ENCODE assay signal across 30 cellular contexts in genomic region chr16:65890203-65890602, GRCh38.
"Had no signal": no experiment of that assay in that cellular context is flagged by ENCODE, and none has a peak within 500 bp of the region (broad histone marks: within the 10 kb centered on the region; RNA-seq: fewer than 3 reads in every experiment).

No MANE protein-coding gene starts in this region.

- H3K9me3 ChIP-seq: ascending aorta, breast epithelium had no signal

- H3K4me1 ChIP-seq: ascending aorta, breast epithelium had no signal

- H3K4me3 ChIP-seq: ascending aorta, breast epithelium had no signal

- H3K27ac ChIP-seq: ascending aorta, breast epithelium, WERI-Rb-1 had no signal

- H3K27me3 ChIP-seq: ascending aorta, breast epithelium had no signal

- FAIRE-seq: TTC549 had no signal

- ATAC-seq: activated CD4-positive, alpha-beta T cell treated with anti-CD3 and anti-CD28 coated beads for 36 hours; activated CD4-positive, CD25-positive, alpha-beta regulatory T cell treated with anti-CD3 and anti-CD28 coated beads, Interleukin-2, amount 50 U/mL, for 24 hours; activated CD8-positive, alpha-beta memory T cell treated with anti-CD3 and anti-CD28 coated beads, Interleukin-2, amount 10 ng/mL, durations not matched to agents 7 days and 5 days; activated CD8-positive, alpha-beta T cell treated with anti-CD3 and anti-CD28 coated beads, Interleukin-2, amount 10 ng/mL, durations not matched to agents 7 days and 5 days; activated naive CD8-positive, alpha-beta T cell treated with anti-CD3 and anti-CD28 coated beads, Interleukin-2, amount 50 U/mL, for 24 hours had no signal

- DNase-seq: activated CD4-positive, alpha-beta memory T cell treated with anti-CD3 and anti-CD28 coated beads, Interleukin-2, amount 10 ng/mL, durations not matched to agents 7 days and 5 days; activated CD4-positive, alpha-beta T cell treated with anti-CD3 and anti-CD28 coated beads for 1 hour; activated CD4-positive, alpha-beta T cell treated with anti-CD3 and anti-CD28 coated beads for 36 hours; activated CD4-positive, alpha-beta T cell treated with anti-CD3 and anti-CD28 coated beads for 48 hours; activated CD4-positive, alpha-beta T cell treated with anti-CD3 and anti-CD28 coated beads, Interleukin-2, amount 10 ng/mL, durations not matched to agents 7 days and 5 days; activated CD4-positive, alpha-beta T cell treated with anti-CD3 and anti-CD28 coated beads, Interleukin-2, amount 50 U/mL, for 48 hours; activated CD4-positive, CD25-positive, alpha-beta regulatory T cell; activated CD8-positive, alpha-beta memory T cell treated with anti-CD3 and anti-CD28 coated beads for 24 hours; activated CD8-positive, alpha-beta memory T cell treated with anti-CD3 and anti-CD28 coated beads, Interleukin-2, amount 10 ng/mL, durations not matched to agents 7 days and 5 days; activated CD8-positive, alpha-beta memory T cell treated with anti-CD3 and anti-CD28 coated beads, Interleukin-2, amount 50 U/mL, for 48 hours; activated CD8-positive, alpha-beta T cell treated with anti-CD3 and anti-CD28 coated beads, Interleukin-2, amount 10 ng/mL, durations not matched to agents 7 days and 5 days; activated effector memory CD4-positive, alpha-beta T cell treated with Interleukin-2 at 50 U/mL for 16 hours; activated gamma-delta T cell; activated naive CD4-positive, alpha-beta T cell treated with anti-CD3 and anti-CD28 coated beads, Interleukin-2, amount 10 ng/mL, durations not matched to agents 7 days and 5 days; activated naive CD4-positive, alpha-beta T cell treated with Interleukin-2 at 50 U/mL for 16 hours; activated naive CD8-positive, alpha-beta T cell treated with anti-CD3 and anti-CD28 coated beads, Interleukin-2, amount 10 ng/mL, durations not matched to agents 7 days and 5 days; activated naive CD8-positive, alpha-beta T cell treated with anti-CD3 and anti-CD28 coated beads, Interleukin-2, amount 50 U/mL, for 24 hours; activated T-cell treated with anti-CD3 and anti-CD28 coated beads, Interleukin-2, amount 50 U/mL, for 24 hours; activated T-cell treated with anti-CD3 and anti-CD28 coated beads, Interleukin-2, amount 50 U/mL, for 48 hours; amygdala; anterior cingulate cortex; central memory CD4-positive, alpha-beta T cell; T-helper 1 cell; T-helper 2 cell; T-helper 9 cell had no signal

- H3K36me3 ChIP-seq: ascending aorta, breast epithelium, WERI-Rb-1 had no signal
